ENCODE assay signal across 19 cellular contexts in genomic region chr6:157711060-157711459, GRCh38.
"Had no signal": no experiment of that assay in that cellular context is flagged by ENCODE, and none has a peak within 500 bp of the region (broad histone marks: within the 10 kb centered on the region; RNA-seq: fewer than 3 reads in every experiment).

No MANE protein-coding gene starts in this region.

- H3K27me3 ChIP-seq: brain microvascular endothelial cell, gastrocnemius medialis, left lung, right atrium auricular region, upper lobe of left lung had no signal

- H3K4me1 ChIP-seq: upper lobe of left lung had no signal

- DNase-seq: activated CD4-positive, CD25-positive, alpha-beta regulatory T cell treated with anti-CD3 and anti-CD28 coated beads, Interleukin-2, amount 50 U/mL, for 72 hours; activated CD8-positive, alpha-beta memory T cell treated with anti-CD3 and anti-CD28 coated beads, Interleukin-2, amount 50 U/mL, for 4 hours; activated gamma-delta T cell; activated T-cell treated with anti-CD3 and anti-CD28 coated beads, Interleukin-2, amount 50 U/mL, for 72 hours; anterior cingulate cortex; brain microvascular endothelial cell; head of caudate nucleus; left lung; mammary epithelial cell; naive B cell; T-cell; upper lobe of left lung had no signal

- H3K27me3 Mint-ChIP-seq: activated naive CD8-positive, alpha-beta T cell; T-cell had no signal

- H3K9me3 ChIP-seq: gastrocnemius medialis, left lung, right atrium auricular region, thoracic aorta, upper lobe of left lung had no signal

- H3K4me1 Mint-ChIP-seq: naive B cell, neural crest cell, T-cell had no signal

- H3K36me3 Mint-ChIP-seq: activated naive CD8-positive, alpha-beta T cell; naive B cell; T-cell had no signal

- H3K4me3 Mint-ChIP-seq: activated naive CD8-positive, alpha-beta T cell; activated T-cell treated with anti-CD3 and anti-CD28 coated beads, Interleukin-2, amount 50 U/mL, for 72 hours; naive B cell; neural crest cell; T-cell had no signal

- H3K9me3 Mint-ChIP-seq: activated T-cell treated with anti-CD3 and anti-CD28 coated beads, Interleukin-2, amount 50 U/mL, for 72 hours; neural crest cell; T-cell had no signal

- H3K4me3 ChIP-seq: coronary artery, gastrocnemius medialis, left lung, right atrium auricular region, thoracic aorta, upper lobe of left lung had no signal

- H3K27ac Mint-ChIP-seq: activated naive CD8-positive, alpha-beta T cell; activated T-cell treated with anti-CD3 and anti-CD28 coated beads, Interleukin-2, amount 50 U/mL, for 72 hours; progenitor cell of endocrine pancreas; T-cell had no signal

- H3K27ac ChIP-seq: brain microvascular endothelial cell, gastrocnemius medialis, left lung, right atrium auricular region, thoracic aorta, upper lobe of left lung had no signal

- H3K36me3 ChIP-seq: brain microvascular endothelial cell, gastrocnemius medialis, left lung, right atrium auricular region, thoracic aorta, upper lobe of left lung had no signal
